In the genomic region with DNA sequence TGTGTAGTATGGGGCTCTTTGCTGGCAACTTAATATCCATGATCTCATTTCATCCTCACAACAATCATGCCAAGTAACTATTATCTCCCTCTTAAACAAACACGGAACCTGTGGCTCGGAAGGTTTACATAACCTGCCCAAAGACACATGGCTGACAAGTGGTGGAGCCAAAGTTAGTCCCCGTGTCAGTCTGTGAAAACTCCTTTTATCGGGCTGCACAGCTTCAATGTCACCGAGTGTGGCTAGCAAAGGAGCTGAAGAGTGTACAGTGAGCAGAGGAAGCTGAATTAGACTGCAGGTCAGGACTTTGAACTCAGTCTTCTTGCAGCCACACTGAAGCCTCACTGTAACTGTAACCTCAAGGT, we compare ENCODE assay signal across 1 cellular context.
TF ChIP-seq lines count a peak whose summit lies in the region.

No MANE protein-coding gene starts in this region.

TF ChIP-seq in HepG2, 621 proteins besides CTCF, POLR2A, EP300 and RAD21 (continued from another document and continues in another):
- TF ChIP-seq ZNF713 (CRISPR knock-in tag; IDR thresholded peaks at IDR 0.05): no peak
- no peak for TF ChIP-seq ZNF549 (CRISPR knock-in tag; IDR thresholded peaks at IDR 0.05)
- peak; percentile 24; the same call in 1 of the 2 replicates for TF ChIP-seq PHF21A (CRISPR knock-in tag; IDR thresholded peaks at IDR 0.05)
- TF ChIP-seq KDM6A (CRISPR knock-in tag; IDR thresholded peaks at IDR 0.05; ENCODE audit: low read depth): no peak
- TF ChIP-seq ZNF335 (CRISPR knock-in tag; IDR thresholded peaks at IDR 0.05): no peak
- TF ChIP-seq ZNF121 (CRISPR knock-in tag; IDR thresholded peaks at IDR 0.05): no peak
- TF ChIP-seq ZC3H4 (CRISPR knock-in tag; IDR thresholded peaks at IDR 0.05; ENCODE audit: borderline replicate concordance): no peak
- no peak for TF ChIP-seq HES4 (CRISPR knock-in tag; IDR thresholded peaks at IDR 0.05; ENCODE audit: borderline replicate concordance)
- peak; percentile 34; the same call in 1 of the 2 replicates for TF ChIP-seq ZNF788 (CRISPR knock-in tag; IDR thresholded peaks at IDR 0.05; ENCODE audit: borderline replicate concordance)
- no peak for TF ChIP-seq SSRP1 (CRISPR knock-in tag; IDR thresholded peaks at IDR 0.05)
- TF ChIP-seq ZNF10 (CRISPR knock-in tag; IDR thresholded peaks at IDR 0.05; ENCODE audit: borderline replicate concordance, low read depth): no peak
- TF ChIP-seq KDM4B (CRISPR knock-in tag; IDR thresholded peaks at IDR 0.05): no peak
- TF ChIP-seq, protein P1, sequence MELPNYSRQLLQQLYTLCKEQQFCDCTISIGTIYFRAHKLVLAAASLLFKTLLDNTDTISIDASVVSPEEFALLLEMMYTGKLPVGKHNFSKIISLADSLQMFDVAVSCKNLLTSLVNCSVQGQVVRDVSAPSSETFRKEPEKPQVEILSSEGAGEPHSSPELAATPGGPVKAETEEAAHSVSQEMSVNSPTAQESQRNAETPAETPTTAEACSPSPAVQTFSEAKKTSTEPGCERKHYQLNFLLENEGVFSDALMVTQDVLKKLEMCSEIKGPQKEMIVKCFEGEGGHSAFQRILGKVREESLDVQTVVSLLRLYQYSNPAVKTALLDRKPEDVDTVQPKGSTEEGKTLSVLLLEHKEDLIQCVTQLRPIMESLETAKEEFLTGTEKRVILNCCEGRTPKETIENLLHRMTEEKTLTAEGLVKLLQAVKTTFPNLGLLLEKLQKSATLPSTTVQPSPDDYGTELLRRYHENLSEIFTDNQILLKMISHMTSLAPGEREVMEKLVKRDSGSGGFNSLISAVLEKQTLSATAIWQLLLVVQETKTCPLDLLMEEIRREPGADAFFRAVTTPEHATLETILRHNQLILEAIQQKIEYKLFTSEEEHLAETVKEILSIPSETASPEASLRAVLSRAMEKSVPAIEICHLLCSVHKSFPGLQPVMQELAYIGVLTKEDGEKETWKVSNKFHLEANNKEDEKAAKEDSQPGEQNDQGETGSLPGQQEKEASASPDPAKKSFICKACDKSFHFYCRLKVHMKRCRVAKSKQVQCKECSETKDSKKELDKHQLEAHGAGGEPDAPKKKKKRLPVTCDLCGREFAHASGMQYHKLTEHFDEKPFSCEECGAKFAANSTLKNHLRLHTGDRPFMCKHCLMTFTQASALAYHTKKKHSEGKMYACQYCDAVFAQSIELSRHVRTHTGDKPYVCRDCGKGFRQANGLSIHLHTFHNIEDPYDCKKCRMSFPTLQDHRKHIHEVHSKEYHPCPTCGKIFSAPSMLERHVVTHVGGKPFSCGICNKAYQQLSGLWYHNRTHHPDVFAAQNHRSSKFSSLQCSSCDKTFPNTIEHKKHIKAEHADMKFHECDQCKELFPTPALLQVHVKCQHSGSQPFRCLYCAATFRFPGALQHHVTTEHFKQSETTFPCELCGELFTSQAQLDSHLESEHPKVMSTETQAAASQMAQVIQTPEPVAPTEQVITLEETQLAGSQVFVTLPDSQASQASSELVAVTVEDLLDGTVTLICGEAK (IDR thresholded peaks at IDR 0.05): no peak
- TF ChIP-seq, protein P1 (CRISPR knock-in tag; IDR thresholded peaks at IDR 0.05): no peak
- TF ChIP-seq, protein P2, sequence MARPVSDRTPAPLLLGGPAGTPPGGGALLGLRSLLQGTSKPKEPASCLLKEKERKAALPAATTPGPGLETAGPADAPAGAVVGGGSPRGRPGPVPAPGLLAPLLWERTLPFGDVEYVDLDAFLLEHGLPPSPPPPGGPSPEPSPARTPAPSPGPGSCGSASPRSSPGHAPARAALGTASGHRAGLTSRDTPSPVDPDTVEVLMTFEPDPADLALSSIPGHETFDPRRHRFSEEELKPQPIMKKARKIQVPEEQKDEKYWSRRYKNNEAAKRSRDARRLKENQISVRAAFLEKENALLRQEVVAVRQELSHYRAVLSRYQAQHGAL (CRISPR knock-in tag; IDR thresholded peaks at IDR 0.05; ENCODE audit: not compliant biosample characterization): no peak
- TF ChIP-seq SMARCE1 (IDR thresholded peaks at IDR 0.05; ENCODE audit: borderline replicate concordance): no peak
- TF ChIP-seq HHEX (CRISPR knock-in tag; IDR thresholded peaks at IDR 0.05): no peak
- TF ChIP-seq FOXP1 (IDR thresholded peaks at IDR 0.05): no peak
- no peak; the same call in 1 of the 2 replicates for TF ChIP-seq FOXP1 (CRISPR knock-in tag; IDR thresholded peaks at IDR 0.05)
- TF ChIP-seq ZKSCAN5 (CRISPR knock-in tag; IDR thresholded peaks at IDR 0.05): no peak
- TF ChIP-seq ETV5 (CRISPR knock-in tag; IDR thresholded peaks at IDR 0.05; ENCODE audit: borderline replicate concordance): peak; percentile 40; the same call in 1 of the 2 replicates
- no peak for TF ChIP-seq ZNF143 (CRISPR knock-in tag; IDR thresholded peaks at IDR 0.05)
- TF ChIP-seq ZNF232 (CRISPR knock-in tag; IDR thresholded peaks at IDR 0.05; ENCODE audit: borderline replicate concordance): 0 out of 2 replicates have a peak, but pooled peaks have one; percentile 27
- TF ChIP-seq CEBPB (IDR thresholded peaks at IDR 0.05; ENCODE audit: borderline replicate concordance, low read depth, low read length): no peak
- TF ChIP-seq CBX5 (CRISPR knock-in tag; IDR thresholded peaks at IDR 0.05; ENCODE audit: borderline replicate concordance): peak; percentile 58; the same call in 1 of the 2 replicates
- no peak for TF ChIP-seq ZMYM2 (CRISPR knock-in tag; IDR thresholded peaks at IDR 0.05)
- TF ChIP-seq MTF1 (CRISPR knock-in tag; IDR thresholded peaks at IDR 0.05): no peak
- TF ChIP-seq NFIB (CRISPR knock-in tag; IDR thresholded peaks at IDR 0.05; ENCODE audit: borderline replicate concordance): no peak
- TF ChIP-seq, protein P3, sequence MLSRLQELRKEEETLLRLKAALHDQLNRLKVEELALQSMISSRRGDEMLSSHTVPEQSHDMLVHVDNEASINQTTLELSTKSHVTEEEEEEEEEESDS (CRISPR knock-in tag; IDR thresholded peaks at IDR 0.05; ENCODE audit: borderline replicate concordance): no peak
- no peak for TF ChIP-seq MTF2 (CRISPR knock-in tag; IDR thresholded peaks at IDR 0.05; ENCODE audit: borderline replicate concordance)
- TF ChIP-seq TBL1XR1 (IDR thresholded peaks at IDR 0.05; ENCODE audit: borderline replicate concordance, low read length, partially characterized antibody): no peak
- TF ChIP-seq XRCC5 (optimal IDR thresholded peaks at IDR 0.05; ENCODE audit: low read length): no peak
- TF ChIP-seq, protein P4, sequence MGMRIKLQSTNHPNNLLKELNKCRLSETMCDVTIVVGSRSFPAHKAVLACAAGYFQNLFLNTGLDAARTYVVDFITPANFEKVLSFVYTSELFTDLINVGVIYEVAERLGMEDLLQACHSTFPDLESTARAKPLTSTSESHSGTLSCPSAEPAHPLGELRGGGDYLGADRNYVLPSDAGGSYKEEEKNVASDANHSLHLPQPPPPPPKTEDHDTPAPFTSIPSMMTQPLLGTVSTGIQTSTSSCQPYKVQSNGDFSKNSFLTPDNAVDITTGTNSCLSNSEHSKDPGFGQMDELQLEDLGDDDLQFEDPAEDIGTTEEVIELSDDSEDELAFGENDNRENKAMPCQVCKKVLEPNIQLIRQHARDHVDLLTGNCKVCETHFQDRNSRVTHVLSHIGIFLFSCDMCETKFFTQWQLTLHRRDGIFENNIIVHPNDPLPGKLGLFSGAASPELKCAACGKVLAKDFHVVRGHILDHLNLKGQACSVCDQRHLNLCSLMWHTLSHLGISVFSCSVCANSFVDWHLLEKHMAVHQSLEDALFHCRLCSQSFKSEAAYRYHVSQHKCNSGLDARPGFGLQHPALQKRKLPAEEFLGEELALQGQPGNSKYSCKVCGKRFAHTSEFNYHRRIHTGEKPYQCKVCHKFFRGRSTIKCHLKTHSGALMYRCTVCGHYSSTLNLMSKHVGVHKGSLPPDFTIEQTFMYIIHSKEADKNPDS (CRISPR knock-in tag; IDR thresholded peaks at IDR 0.05): no peak
- TF ChIP-seq, protein P5, sequence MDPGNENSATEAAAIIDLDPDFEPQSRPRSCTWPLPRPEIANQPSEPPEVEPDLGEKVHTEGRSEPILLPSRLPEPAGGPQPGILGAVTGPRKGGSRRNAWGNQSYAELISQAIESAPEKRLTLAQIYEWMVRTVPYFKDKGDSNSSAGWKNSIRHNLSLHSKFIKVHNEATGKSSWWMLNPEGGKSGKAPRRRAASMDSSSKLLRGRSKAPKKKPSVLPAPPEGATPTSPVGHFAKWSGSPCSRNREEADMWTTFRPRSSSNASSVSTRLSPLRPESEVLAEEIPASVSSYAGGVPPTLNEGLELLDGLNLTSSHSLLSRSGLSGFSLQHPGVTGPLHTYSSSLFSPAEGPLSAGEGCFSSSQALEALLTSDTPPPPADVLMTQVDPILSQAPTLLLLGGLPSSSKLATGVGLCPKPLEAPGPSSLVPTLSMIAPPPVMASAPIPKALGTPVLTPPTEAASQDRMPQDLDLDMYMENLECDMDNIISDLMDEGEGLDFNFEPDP (CRISPR knock-in tag; conservative IDR thresholded peaks at IDR 0.05): no peak
- peak; percentile 59 for TF ChIP-seq HOXA3 (CRISPR knock-in tag; IDR thresholded peaks at IDR 0.05)
- TF ChIP-seq, protein P6, sequence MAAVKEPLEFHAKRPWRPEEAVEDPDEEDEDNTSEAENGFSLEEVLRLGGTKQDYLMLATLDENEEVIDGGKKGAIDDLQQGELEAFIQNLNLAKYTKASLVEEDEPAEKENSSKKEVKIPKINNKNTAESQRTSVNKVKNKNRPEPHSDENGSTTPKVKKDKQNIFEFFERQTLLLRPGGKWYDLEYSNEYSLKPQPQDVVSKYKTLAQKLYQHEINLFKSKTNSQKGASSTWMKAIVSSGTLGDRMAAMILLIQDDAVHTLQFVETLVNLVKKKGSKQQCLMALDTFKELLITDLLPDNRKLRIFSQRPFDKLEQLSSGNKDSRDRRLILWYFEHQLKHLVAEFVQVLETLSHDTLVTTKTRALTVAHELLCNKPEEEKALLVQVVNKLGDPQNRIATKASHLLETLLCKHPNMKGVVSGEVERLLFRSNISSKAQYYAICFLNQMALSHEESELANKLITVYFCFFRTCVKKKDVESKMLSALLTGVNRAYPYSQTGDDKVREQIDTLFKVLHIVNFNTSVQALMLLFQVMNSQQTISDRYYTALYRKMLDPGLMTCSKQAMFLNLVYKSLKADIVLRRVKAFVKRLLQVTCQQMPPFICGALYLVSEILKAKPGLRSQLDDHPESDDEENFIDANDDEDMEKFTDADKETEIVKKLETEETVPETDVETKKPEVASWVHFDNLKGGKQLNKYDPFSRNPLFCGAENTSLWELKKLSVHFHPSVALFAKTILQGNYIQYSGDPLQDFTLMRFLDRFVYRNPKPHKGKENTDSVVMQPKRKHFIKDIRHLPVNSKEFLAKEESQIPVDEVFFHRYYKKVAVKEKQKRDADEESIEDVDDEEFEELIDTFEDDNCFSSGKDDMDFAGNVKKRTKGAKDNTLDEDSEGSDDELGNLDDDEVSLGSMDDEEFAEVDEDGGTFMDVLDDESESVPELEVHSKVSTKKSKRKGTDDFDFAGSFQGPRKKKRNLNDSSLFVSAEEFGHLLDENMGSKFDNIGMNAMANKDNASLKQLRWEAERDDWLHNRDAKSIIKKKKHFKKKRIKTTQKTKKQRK (IDR thresholded peaks at IDR 0.05; ENCODE audit: low read length): no peak
- no peak for TF ChIP-seq TGIF2 (CRISPR knock-in tag; IDR thresholded peaks at IDR 0.05)
- peak; percentile 38; the same call in 1 of the 2 replicates for TF ChIP-seq ZNF331 (CRISPR knock-in tag; IDR thresholded peaks at IDR 0.05)
- no peak for TF ChIP-seq POLR2G (IDR thresholded peaks at IDR 0.05; ENCODE audit: low read depth, low read length)
- TF ChIP-seq, protein P7, sequence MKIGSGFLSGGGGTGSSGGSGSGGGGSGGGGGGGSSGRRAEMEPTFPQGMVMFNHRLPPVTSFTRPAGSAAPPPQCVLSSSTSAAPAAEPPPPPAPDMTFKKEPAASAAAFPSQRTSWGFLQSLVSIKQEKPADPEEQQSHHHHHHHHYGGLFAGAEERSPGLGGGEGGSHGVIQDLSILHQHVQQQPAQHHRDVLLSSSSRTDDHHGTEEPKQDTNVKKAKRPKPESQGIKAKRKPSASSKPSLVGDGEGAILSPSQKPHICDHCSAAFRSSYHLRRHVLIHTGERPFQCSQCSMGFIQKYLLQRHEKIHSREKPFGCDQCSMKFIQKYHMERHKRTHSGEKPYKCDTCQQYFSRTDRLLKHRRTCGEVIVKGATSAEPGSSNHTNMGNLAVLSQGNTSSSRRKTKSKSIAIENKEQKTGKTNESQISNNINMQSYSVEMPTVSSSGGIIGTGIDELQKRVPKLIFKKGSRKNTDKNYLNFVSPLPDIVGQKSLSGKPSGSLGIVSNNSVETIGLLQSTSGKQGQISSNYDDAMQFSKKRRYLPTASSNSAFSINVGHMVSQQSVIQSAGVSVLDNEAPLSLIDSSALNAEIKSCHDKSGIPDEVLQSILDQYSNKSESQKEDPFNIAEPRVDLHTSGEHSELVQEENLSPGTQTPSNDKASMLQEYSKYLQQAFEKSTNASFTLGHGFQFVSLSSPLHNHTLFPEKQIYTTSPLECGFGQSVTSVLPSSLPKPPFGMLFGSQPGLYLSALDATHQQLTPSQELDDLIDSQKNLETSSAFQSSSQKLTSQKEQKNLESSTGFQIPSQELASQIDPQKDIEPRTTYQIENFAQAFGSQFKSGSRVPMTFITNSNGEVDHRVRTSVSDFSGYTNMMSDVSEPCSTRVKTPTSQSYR (CRISPR knock-in tag; IDR thresholded peaks at IDR 0.05; ENCODE audit: borderline replicate concordance): no peak; the same call in 1 of the 2 replicates
- 0 out of 2 replicates have a peak, but pooled peaks have one; percentile 20 for TF ChIP-seq NR2F2 (IDR thresholded peaks at IDR 0.05; ENCODE audit: borderline replicate concordance, low read depth)
- no peak for TF ChIP-seq KDM2A (CRISPR knock-in tag; IDR thresholded peaks at IDR 0.05; ENCODE audit: borderline replicate concordance, low read depth)
